ENCODE assay signal across 8 cellular contexts in genomic region chr16:30446203-30446595, GRCh38. TPM values are rescaled to one million over a fixed set of nuclear protein-coding genes. Genes with fewer than 3 reads are reported as not detected.
DNase-seq lines count a peak whose midpoint lies in the region; ATAC-seq, FAIRE-seq and TF ChIP-seq lines count a peak whose summit lies in the region.

No MANE protein-coding gene starts in this region.

- TF ChIP-seq POLR2A in transverse colon (IDR thresholded peaks at IDR 0.05) = no peak

- FAIRE-seq in RCC 7860 (lab: Jason Lieb, UNC) = no peak

- CTCF ChIA-PET in activated naive CD4-positive, alpha-beta T cell treated with anti-CD3 and anti-CD28 coated beads for 36 hours (lab: Charles Lee) = interaction anchor here (0.7 to 1.4 kb wide), 4 partner anchors 30 to 181 kb away, joined by 3 to 4 read pairs (median 3); no protein-coding TSS in a partner anchor

- ATAC-seq in lower lobe of right lung (no peak), HG03196 (IDR thresholded peaks at IDR 0.05; ENCODE audit: unreplicated experiment) (no peak)

- H3K4me3 Mint-ChIP-seq in activated naive CD4-positive, alpha-beta T cell treated with anti-CD3 and anti-CD28 coated beads for 36 hours = peak overlapping the region; percentile 87

- no peak for DNase-seq in activated naive CD4-positive, alpha-beta T cell treated with anti-CD3 and anti-CD28 coated beads for 36 hours
- no peak for DNase-seq in activated naive CD4-positive, alpha-beta T cell treated with Interleukin-2 at 50 U/mL for 16 hours
- no peak for DNase-seq in astrocyte of the cerebellum (ENCODE audit: low read depth)
- no peak for DNase-seq in lower lobe of right lung
- DNase-seq in transverse colon = no peak
- DNase-seq in midbrain (lab: John Stamatoyannopoulos, UW) = no peak
- DNase-seq in RCC 7860 (ENCODE audit: low spot score) = no peak

- peaks cover 12% of the 10 kb centered on the region for H3K9me3 Mint-ChIP-seq in activated naive CD4-positive, alpha-beta T cell treated with anti-CD3 and anti-CD28 coated beads for 36 hours

- H3K27me3 ChIP-seq in lower lobe of right lung (ENCODE audit: low read depth) = no peaks in the 10 kb centered on the region
- no peaks in the 10 kb centered on the region for H3K27me3 ChIP-seq in transverse colon

- peaks cover 31% of the 10 kb centered on the region for H3K36me3 Mint-ChIP-seq in activated naive CD4-positive, alpha-beta T cell treated with anti-CD3 and anti-CD28 coated beads for 36 hours (ENCODE audit: low read depth)

- H3K4me1 Mint-ChIP-seq in activated naive CD4-positive, alpha-beta T cell treated with anti-CD3 and anti-CD28 coated beads for 36 hours (ENCODE audit: low read depth) = peaks cover 43% of the 10 kb centered on the region

- H3K9me3 ChIP-seq in lower lobe of right lung (no peaks in the 10 kb centered on the region), transverse colon (no peaks in the 10 kb centered on the region)

- in situ Hi-C loops in astrocyte of the cerebellum (cut with HindIII; ENCODE audit: low sequenced_read_pairs) = no loop called here
- in situ Hi-C loops in transverse colon (cut with MboI; ENCODE audit: low pct_ligation_motif_present in 1 of 4, low pct_unique_long_range_greater_than_20kb in 1 of 4, low sequenced_read_pairs in 3 of 4) = loop anchor here in 3 of 4 donors (10.0 to 25.0 kb wide), 3 partner anchors 79 to 159 kb away; partner anchors contain the start of genes ZNF688 (in 1 of the 3), ZNF764 (in 1 of the 3) and ZNF768 (in 1 of the 3)

- H3K27ac ChIP-seq in lower lobe of right lung (peak overlapping the region; percentile 96), transverse colon (peak overlapping the region; percentile 93 to 99 (median 96))

- H3K4me1 ChIP-seq in lower lobe of right lung (peaks cover 30% of the 10 kb centered on the region), transverse colon (peaks cover 11 to 49% (median 32%) of the 10 kb centered on the region in 4 donors)

- 66 to 74% methylated on average over 5 to 10 of the region's 10 CpGs for WGBS in transverse colon (ENCODE audit: low coverage in 1 of 2), 2 donors

- H3K27ac Mint-ChIP-seq in activated naive CD4-positive, alpha-beta T cell treated with anti-CD3 and anti-CD28 coated beads for 36 hours = peak overlapping the region; percentile 93

- intact Hi-C loops in activated naive CD4-positive, alpha-beta T cell treated with anti-CD3 and anti-CD28 coated beads for 36 hours (cut with micrococcal nuclease) = no loop called here
- intact Hi-C loops in lower lobe of right lung (cut with DNase I) = no loop called here
- intact Hi-C loops in transverse colon (cut with DNase I; ENCODE audit: low total_unique reads) = loop anchor here (10.0 kb wide), 1 partner anchor 79 kb away; the partner anchor contains the start of gene ZNF768

- H3K27me3 Mint-ChIP-seq in activated naive CD4-positive, alpha-beta T cell treated with anti-CD3 and anti-CD28 coated beads for 36 hours (ENCODE audit: low read depth) = no peaks in the 10 kb centered on the region

- TF ChIP-seq EP300 in transverse colon (IDR thresholded peaks at IDR 0.05; ENCODE audit: low read depth) = no peak

- TF ChIP-seq CTCF in astrocyte of the cerebellum (IDR thresholded peaks at IDR 0.05; ENCODE audit: low read depth, low read length, missing control alignments) = no peak
- TF ChIP-seq CTCF in lower lobe of right lung (IDR thresholded peaks at IDR 0.05) = no peak
- TF ChIP-seq CTCF in transverse colon (IDR thresholded peaks at IDR 0.05) = no peak

- H3K36me3 ChIP-seq in lower lobe of right lung = peaks cover 17% of the 10 kb centered on the region
- peaks cover 0 to 12% (median 0%) of the 10 kb centered on the region in 4 donors for H3K36me3 ChIP-seq in transverse colon

- H3K4me3 ChIP-seq in astrocyte of the cerebellum (ENCODE audit: low read depth, low read length) = peak overlapping the region; percentile 87
- peak overlapping the region; percentile 85 for H3K4me3 ChIP-seq in lower lobe of right lung
- H3K4me3 ChIP-seq in transverse colon = peak overlapping the region in 3 of 4 donors; percentile 70 to 99 (median 72)

RNA-seq across cellular contexts. Expression of gene SEPHS2, which starts 0.5 kb away (rescaled TPM):
- 10 to 100 TPM; 37.8 to 39.2 TPM for total RNA-seq in activated naive CD4-positive, alpha-beta T cell treated with anti-CD3 and anti-CD28 coated beads for 36 hours
- total RNA-seq in lower lobe of right lung = 54.6 TPM
- total RNA-seq in transverse colon = 100 to 1,000 TPM in 3 of 4 donors, 10 to 100 TPM in 1; 86.7 to 218 (median 151) TPM

RNA-seq across cellular contexts. Expression of gene DCTPP1, which starts 16.4 kb away (rescaled TPM):
- total RNA-seq in activated naive CD4-positive, alpha-beta T cell treated with anti-CD3 and anti-CD28 coated beads for 36 hours = 10 to 100 TPM; 69.9 to 73.0 TPM
- total RNA-seq in lower lobe of right lung (19.1 TPM), transverse colon (10 to 100 TPM; 35.2 to 74.1 (median 50.0) TPM)

RNA-seq across cellular contexts. Expression of gene ITGAL, which starts 26.3 kb away (rescaled TPM):
- total RNA-seq in activated naive CD4-positive, alpha-beta T cell treated with anti-CD3 and anti-CD28 coated beads for 36 hours = 10 to 100 TPM; 83.8 to 89.0 TPM
- total RNA-seq in lower lobe of right lung (127 TPM), transverse colon (10 to 100 TPM in 2 of 4 donors, 1 to 10 TPM in 2; 1.8 to 33.7 (median 6.7) TPM)

RNA-seq across cellular contexts. Expression of gene ZNF771, which starts 38.8 kb away (rescaled TPM):
- 1 to 10 TPM; 3.4 to 4.7 TPM for total RNA-seq in activated naive CD4-positive, alpha-beta T cell treated with anti-CD3 and anti-CD28 coated beads for 36 hours
- total RNA-seq in lower lobe of right lung (3.8 TPM), transverse colon (10 to 100 TPM in 3 of 4 donors, 1 to 10 TPM in 1; 7.4 to 28.1 (median 15.1) TPM)

RNA-seq across cellular contexts. Expression of gene ZNF48, which starts 51.0 kb away (rescaled TPM):
- 1 to 10 TPM; 5.3 to 6.0 TPM for total RNA-seq in activated naive CD4-positive, alpha-beta T cell treated with anti-CD3 and anti-CD28 coated beads for 36 hours
- 6.2 TPM for total RNA-seq in lower lobe of right lung
- 10 to 100 TPM in 1 of 4 donors, 1 to 10 TPM in 2, not detected in 1; 5.8 to 10.5 (median 7.0) TPM for total RNA-seq in transverse colon
